ENCODE assay signal across 18 cellular contexts in the genomic region with DNA sequence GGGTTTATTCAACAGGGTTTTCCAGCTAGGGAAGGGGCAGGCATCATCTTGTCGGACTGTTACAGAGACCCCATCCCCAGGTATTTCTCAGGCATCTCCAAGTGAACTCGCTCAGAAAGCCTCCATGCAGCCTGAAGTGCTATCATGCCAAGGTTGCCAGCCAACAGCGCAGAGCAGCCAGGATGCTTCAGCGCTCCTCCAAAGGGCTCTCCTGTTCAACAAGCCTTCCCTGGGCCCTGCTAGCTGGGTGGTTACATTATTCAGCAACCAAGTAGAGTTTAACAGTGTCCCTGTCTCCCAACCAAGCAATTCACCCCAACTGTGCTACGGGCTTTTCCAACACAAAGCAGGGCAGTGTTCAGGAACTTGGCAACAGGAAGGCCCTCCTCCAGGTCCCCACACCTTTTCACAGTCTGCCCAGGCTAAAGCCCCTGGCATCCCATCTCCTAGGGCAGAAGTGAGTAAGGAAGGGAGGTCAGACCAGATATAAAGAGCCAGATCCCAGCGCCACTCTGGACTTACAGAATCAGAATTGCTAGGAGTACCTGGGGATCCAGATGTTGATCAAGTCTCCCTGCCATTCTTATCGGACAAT. TPM values are rescaled to one million over a fixed set of nuclear protein-coding genes. Genes with fewer than 3 reads are reported as not detected.
A peak's percentile ranks its signal among the peaks of the same experiment; 100 is the strongest.
DNase-seq lines count a peak whose midpoint lies in the region; ATAC-seq and TF ChIP-seq lines count a peak whose summit lies in the region.
"Had no signal": no experiment of that assay in that cellular context is flagged by ENCODE, and none has a peak within 500 bp of the region (broad histone marks: within the 10 kb centered on the region; RNA-seq: fewer than 3 reads in every experiment).

No MANE protein-coding gene starts in this region.

- H3K9me3 ChIP-seq in HUES6 (ENCODE audit: control insufficient read depth, insufficient read depth, low read depth, low read length) (no peaks in the 10 kb centered on the region), testis (no peaks in the 10 kb centered on the region)
- H3K9me3 ChIP-seq: MG63 had no signal

- H3K4me1 ChIP-seq in HUES6 (ENCODE audit: control insufficient read depth, insufficient read depth, low read length) (peaks cover 16% of the 10 kb centered on the region), testis (peaks cover 18% of the 10 kb centered on the region)

- intact Hi-C loops in testis (cut with DNase I; ENCODE audit: low total_unique reads): no loop called here

- peaks cover 3% of the 10 kb centered on the region; the same call in 1 of the 2 replicates for H3K27me3 ChIP-seq in HUES6 (ENCODE audit: control insufficient read depth, insufficient read depth, low read length)
- no peaks in the 10 kb centered on the region for H3K27me3 ChIP-seq in testis
- H3K27me3 ChIP-seq: MG63 had no signal

- peaks cover 10% of the 10 kb centered on the region for H3K4me1 Mint-ChIP-seq in glutamatergic neuron (ENCODE audit: low read depth, unreplicated experiment)
- no peaks in the 10 kb centered on the region for H3K4me1 Mint-ChIP-seq in stimulated activated memory B cell treated with anti-CD40 and anti-IgM and Interleukin-4, amounts not matched to agents 10 μg/mL and 1 μg/mL and 100 μg/mL, for 72 hours

- H3K36me3 ChIP-seq in HUES6 (ENCODE audit: control insufficient read depth, insufficient read depth, low read length) (no peaks in the 10 kb centered on the region), testis (ENCODE audit: low read depth, missing control alignments) (no peaks in the 10 kb centered on the region)
- H3K36me3 ChIP-seq: MG63 had no signal

- no peak for TF ChIP-seq POLR2A in testis (IDR thresholded peaks at IDR 0.05)

- DNase-seq in DMS53 (lab: John Stamatoyannopoulos, UW) (peak; percentile 36), DMS53 treated with DMSO at 0.1 percent for 48 hours (lab: John Stamatoyannopoulos, UW; ENCODE audit: unreplicated experiment) (no peak), glutamatergic neuron (no peak), testis (peak; percentile 12), COLO829 (ENCODE audit: low spot score) (no peak)
- DNase-seq: DMS 273 treated with DMSO at 0.1 percent for 48 hours, MG63, NCI-H1092 treated with DMSO at 0.1 percent for 48 hours, NCI-H1694, NCI-H2107 had no signal

- H3K4me3 Mint-ChIP-seq in glutamatergic neuron (ENCODE audit: unreplicated experiment): no peak overlapping the region
- no peak overlapping the region for H3K4me3 Mint-ChIP-seq in stimulated activated memory B cell treated with anti-CD40 and anti-IgM and Interleukin-4, amounts not matched to agents 10 μg/mL and 1 μg/mL and 100 μg/mL, for 72 hours

- H3K27me3 Mint-ChIP-seq in glutamatergic neuron (ENCODE audit: unreplicated experiment): peaks cover 14% of the 10 kb centered on the region
- H3K27me3 Mint-ChIP-seq in stimulated activated memory B cell treated with anti-CD40 and anti-IgM and Interleukin-4, amounts not matched to agents 10 μg/mL and 1 μg/mL and 100 μg/mL, for 72 hours: peaks cover 29% of the 10 kb centered on the region

- no peak overlapping the region for H3K27ac ChIP-seq in HUES6 (ENCODE audit: low read depth, low read length)
- no peak overlapping the region for H3K27ac ChIP-seq in testis
- H3K27ac ChIP-seq: 22Rv1, KMS-11 had no signal

- peak overlapping the region; percentile 10 for H3K9ac ChIP-seq in HUES6 (ENCODE audit: low read length)
- H3K9ac ChIP-seq: KMS-11 had no signal

- no peak overlapping the region for H3K4me3 ChIP-seq in HUES6 (ENCODE audit: low read depth, low read length)
- no peak overlapping the region for H3K4me3 ChIP-seq in testis
- H3K4me3 ChIP-seq: GM12878, MG63 had no signal

- ATAC-seq in stimulated activated memory B cell treated with anti-CD40 and anti-IgM and Interleukin-4, amounts not matched to agents 10 μg/mL and 1 μg/mL and 100 μg/mL, for 72 hours: no peak
- no peak for ATAC-seq in HG03175 (IDR thresholded peaks at IDR 0.05; ENCODE audit: unreplicated experiment)
- ATAC-seq: GM12878, SK-N-SH treated with all-trans-retinoic acid at 6 μM for 48 hours had no signal

- peak overlapping the region; percentile 50 for H3K27ac Mint-ChIP-seq in glutamatergic neuron (ENCODE audit: unreplicated experiment)
- H3K27ac Mint-ChIP-seq in stimulated activated memory B cell treated with anti-CD40 and anti-IgM and Interleukin-4, amounts not matched to agents 10 μg/mL and 1 μg/mL and 100 μg/mL, for 72 hours: no peak overlapping the region

- peaks cover 5% of the 10 kb centered on the region for H3K36me3 Mint-ChIP-seq in glutamatergic neuron (ENCODE audit: unreplicated experiment)
- H3K36me3 Mint-ChIP-seq in stimulated activated memory B cell treated with anti-CD40 and anti-IgM and Interleukin-4, amounts not matched to agents 10 μg/mL and 1 μg/mL and 100 μg/mL, for 72 hours: no peaks in the 10 kb centered on the region

- 80 to 87% methylated on average over 5 to 7 of the region's 7 CpGs for WGBS in testis, 2 donors

- no peak for TF ChIP-seq CTCF in glutamatergic neuron (IDR thresholded peaks at IDR 0.05; ENCODE audit: partially characterized antibody, unreplicated experiment)
- no peak for TF ChIP-seq CTCF in testis (IDR thresholded peaks at IDR 0.05)

- peaks cover 9% of the 10 kb centered on the region for H3K9me3 Mint-ChIP-seq in glutamatergic neuron (ENCODE audit: unreplicated experiment)
- H3K9me3 Mint-ChIP-seq in stimulated activated memory B cell treated with anti-CD40 and anti-IgM and Interleukin-4, amounts not matched to agents 10 μg/mL and 1 μg/mL and 100 μg/mL, for 72 hours: peaks cover 3% of the 10 kb centered on the region

RNA-seq across cellular contexts. Expression of a gene that starts 52.9 kb away (rescaled TPM):
- total RNA-seq in glutamatergic neuron (ENCODE audit: unreplicated experiment): 10.6 TPM
- total RNA-seq in testis: 10 to 100 TPM; 42.4 to 65.4 TPM
- polyA plus RNA-seq in testis (ENCODE audit: insufficient read depth, low read depth, low replicate concordance): 14.1 TPM
- polyA plus RNA-seq: BJ had no signal

Comparison
In these comparisons a context has a peak if more than half of its experiments do, and no peak if none do; other contexts are left out.
1. DNase-seq: peak in DMS53 (single experiment) and testis (single experiment); none in DMS53 treated with DMSO at 0.1 percent for 48 hours (single experiment), glutamatergic neuron (single experiment) and COLO829 (single experiment).